18 cellular contexts compared by ENCODE assay signal in the genomic region with DNA sequence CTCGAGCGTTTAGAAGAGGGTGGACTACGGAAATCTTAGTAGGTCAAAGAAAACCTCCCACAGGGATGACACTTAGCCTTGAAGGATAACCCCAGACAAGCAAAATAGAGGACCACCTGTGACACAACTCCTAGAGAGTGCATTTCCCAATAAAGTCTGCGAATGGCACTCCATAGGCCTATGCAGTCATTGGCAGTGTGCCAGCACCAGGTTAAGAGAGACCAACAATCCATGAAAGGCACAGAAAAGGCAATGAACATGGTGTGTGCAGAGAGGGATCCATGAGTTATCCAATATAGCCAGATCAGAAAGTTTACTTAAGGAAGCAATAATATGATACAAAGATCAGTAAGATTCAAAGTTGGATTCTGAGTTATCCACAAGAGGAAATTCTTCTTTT. TPM values are rescaled to one million over a fixed set of nuclear protein-coding genes. Genes with fewer than 3 reads are reported as not detected.
DNase-seq lines count a peak whose midpoint lies in the region; ATAC-seq and TF ChIP-seq lines count a peak whose summit lies in the region.
"Had no signal": no experiment of that assay in that cellular context is flagged by ENCODE, and none has a peak within 500 bp of the region (broad histone marks: within the 10 kb centered on the region; RNA-seq: fewer than 3 reads in every experiment).

No MANE protein-coding gene starts in this region.

- H3K9me2 ChIP-seq in GM23338 (ENCODE audit: insufficient read depth) = no peaks in the 10 kb centered on the region

- in situ Hi-C loops in mammary epithelial cell (cut with MboI; ENCODE audit: low sequenced_read_pairs in 2 of 2) = no loop called here

- H4K20me1 ChIP-seq in mammary epithelial cell (ENCODE audit: insufficient read depth, low read length) (no peaks in the 10 kb centered on the region), GM23338 (replicated peaks; ENCODE audit: insufficient read depth) (no peaks in the 10 kb centered on the region)

- intact Hi-C loops in MCF 10A (cut with micrococcal nuclease) = no loop called here
- intact Hi-C loops in mammary epithelial cell (cut with micrococcal nuclease) = no loop called here
- intact Hi-C loops in right cardiac atrium (cut with DNase I) = no loop called here
- intact Hi-C loops in tibial artery (cut with DNase I; ENCODE audit: low total_unique reads) = loop anchor here (10.0 kb wide), 1 partner anchor 75 kb away; no protein-coding TSS in a partner anchor

- H3K27me3 ChIP-seq in mammary epithelial cell (ENCODE audit: insufficient read depth, low read length) = no peaks in the 10 kb centered on the region
- no peaks in the 10 kb centered on the region for H3K27me3 ChIP-seq in right cardiac atrium (ENCODE audit: control insufficient read depth, insufficient read depth)
- no peaks in the 10 kb centered on the region for H3K27me3 ChIP-seq in tibial artery
- no peaks in the 10 kb centered on the region for H3K27me3 ChIP-seq in GM23338 (ENCODE audit: insufficient read depth)

- BruUV-seq in MCF 10A (replicated peaks; lab: Mats Ljungman, UMichigan) (no TSS peak), mammary epithelial cell (replicated peaks; lab: Mats Ljungman, UMichigan) (no TSS peak)

- no peaks in the 10 kb centered on the region for H3K4me1 ChIP-seq in mammary epithelial cell (ENCODE audit: insufficient read depth, low read length)
- H3K4me1 ChIP-seq in right cardiac atrium (ENCODE audit: control insufficient read depth, insufficient read depth, low read length) = peaks cover 9% of the 10 kb centered on the region
- H3K4me1 ChIP-seq in tibial artery = peaks cover 0 to 92% (median 44%) of the 10 kb centered on the region in 4 donors
- H3K4me1 ChIP-seq in GM23338 (ENCODE audit: insufficient read depth) = peaks cover 21% of the 10 kb centered on the region

- H3K9me3 Mint-ChIP-seq in MCF 10A (ENCODE audit: unreplicated experiment) = no peaks in the 10 kb centered on the region
- no peaks in the 10 kb centered on the region for H3K9me3 Mint-ChIP-seq in GM23338
- H3K9me3 Mint-ChIP-seq: activated naive CD4-positive, alpha-beta T cell treated with anti-CD3 and anti-CD28 coated beads, Interleukin-2, amount 50 U/mL, for 24 hours; activated T-cell treated with anti-CD3 and anti-CD28 coated beads, Interleukin-2, amount 50 U/mL, for 4 hours; CD4-positive, alpha-beta T cell had no signal

- no peak overlapping the region for H3K4me3 Mint-ChIP-seq in MCF 10A (ENCODE audit: unreplicated experiment)
- no peak overlapping the region for H3K4me3 Mint-ChIP-seq in GM23338
- H3K4me3 Mint-ChIP-seq: activated naive CD4-positive, alpha-beta T cell treated with anti-CD3 and anti-CD28 coated beads, Interleukin-2, amount 50 U/mL, for 24 hours; activated T-cell treated with anti-CD3 and anti-CD28 coated beads, Interleukin-2, amount 50 U/mL, for 4 hours; CD4-positive, alpha-beta T cell; naive thymus-derived CD8-positive, alpha-beta T cell had no signal

- H3F3A ChIP-seq in GM23338 (replicated peaks; ENCODE audit: low read depth) = no peaks in the 10 kb centered on the region

- H3K4me1 Mint-ChIP-seq in MCF 10A (ENCODE audit: insufficient read depth, unreplicated experiment) (no peaks in the 10 kb centered on the region), GM23338 (peaks cover 26% of the 10 kb centered on the region; the same call in 2 of the 3 replicates)
- H3K4me1 Mint-ChIP-seq: activated naive CD4-positive, alpha-beta T cell treated with anti-CD3 and anti-CD28 coated beads, Interleukin-2, amount 50 U/mL, for 24 hours had no signal

- dilution Hi-C loops in mammary epithelial cell (cut with HindIII; ENCODE audit: low sequenced_read_pairs) = loop anchor here (5.0 kb wide), 1 partner anchor 58 kb away; no protein-coding TSS in a partner anchor

- no peak overlapping the region for H3K27ac Mint-ChIP-seq in MCF 10A (ENCODE audit: low read depth, unreplicated experiment)
- H3K27ac Mint-ChIP-seq in GM23338 = no peak overlapping the region
- H3K27ac Mint-ChIP-seq: activated naive CD4-positive, alpha-beta T cell treated with anti-CD3 and anti-CD28 coated beads, Interleukin-2, amount 50 U/mL, for 24 hours; CD4-positive, alpha-beta T cell; naive thymus-derived CD8-positive, alpha-beta T cell had no signal

- CTCF ChIA-PET in MCF 10A (lab: Yijun Ruan, JAX) = interaction anchor here (1.2 kb wide), 1 partner anchor 93 kb away, joined by 3 read pairs; no protein-coding TSS in a partner anchor
- CTCF ChIA-PET in mammary epithelial cell (lab: Charles Lee; ENCODE audit: low non-redundant PET) = no interaction called here

- H3K36me3 ChIP-seq in mammary epithelial cell (ENCODE audit: insufficient read depth, low read length) (no peaks in the 10 kb centered on the region), tibial artery (no peaks in the 10 kb centered on the region), GM23338 (ENCODE audit: insufficient read depth) (no peaks in the 10 kb centered on the region)
- H3K36me3 ChIP-seq: prostate gland had no signal

- no peak overlapping the region for H3K4me2 ChIP-seq in mammary epithelial cell (ENCODE audit: insufficient read depth, low read depth, low read length)
- H3K4me2 ChIP-seq in GM23338 = no peak overlapping the region

- 96% methylated on average over 2 of the region's 4 CpGs for WGBS in mammary epithelial cell (ENCODE audit: low coverage, missing lambda C conversion rate)
- WGBS in right cardiac atrium = 81% methylated on average over 4 of the region's 4 CpGs

- DNase-seq in MCF 10A (ENCODE audit: unreplicated experiment) = peak; percentile 23
- no peak for DNase-seq in mammary epithelial cell
- peak; percentile 20 for DNase-seq in NCI-H345 treated with DMSO at 0.1 percent for 48 hours (lab: John Stamatoyannopoulos, UW; ENCODE audit: unreplicated experiment)
- DNase-seq in right cardiac atrium = peak in 1 of 3 donors; percentile 56
- DNase-seq in tibial artery = no peak
- no peak for DNase-seq in GM23338 (ENCODE audit: low spot score)
- DNase-seq: activated CD4-positive, alpha-beta T cell treated with anti-CD3 and anti-CD28 coated beads, Interleukin-2, amount 50 U/mL, for 48 hours; activated T-cell treated with anti-CD3 and anti-CD28 coated beads, Interleukin-2, amount 50 U/mL, for 4 hours; CD4-positive, alpha-beta T cell; naive thymus-derived CD8-positive, alpha-beta T cell; SHP77; stimulated activated naive CD4-positive, alpha-beta T cell treated with Interleukin-2 at 50 U/mL for 16 hours; T-helper 1 cell had no signal

- H3K36me3 Mint-ChIP-seq in MCF 10A (ENCODE audit: insufficient read depth, unreplicated experiment) = no peaks in the 10 kb centered on the region
- H3K36me3 Mint-ChIP-seq in GM23338 (ENCODE audit: low read depth) = no peaks in the 10 kb centered on the region
- H3K36me3 Mint-ChIP-seq: activated naive CD4-positive, alpha-beta T cell treated with anti-CD3 and anti-CD28 coated beads, Interleukin-2, amount 50 U/mL, for 24 hours; naive thymus-derived CD8-positive, alpha-beta T cell had no signal

- ATAC-seq in right cardiac atrium (no peak), GM23338 (no peak), HG03135 (IDR thresholded peaks at IDR 0.05; ENCODE audit: unreplicated experiment) (no peak), HG03354 (IDR thresholded peaks at IDR 0.05; ENCODE audit: poor library complexity, severe bottlenecking, unreplicated experiment) (no peak)
- ATAC-seq: activated T-cell treated with anti-CD3 and anti-CD28 coated beads, Interleukin-2, amount 50 U/mL, for 4 hours; naive thymus-derived CD8-positive, alpha-beta T cell had no signal

- H3K9me3 ChIP-seq in mammary epithelial cell (replicated peaks; ENCODE audit: insufficient read depth, low read length) = no peaks in the 10 kb centered on the region
- H3K9me3 ChIP-seq in right cardiac atrium (ENCODE audit: control insufficient read depth, low read length) = no peaks in the 10 kb centered on the region
- no peaks in the 10 kb centered on the region for H3K9me3 ChIP-seq in tibial artery
- H3K9me3 ChIP-seq: prostate gland had no signal

- H3K79me2 ChIP-seq in mammary epithelial cell (ENCODE audit: insufficient read depth, low read length) = no peaks in the 10 kb centered on the region
- H3K79me2 ChIP-seq in GM23338 (replicated peaks; ENCODE audit: insufficient read depth) = no peaks in the 10 kb centered on the region

- H3K4me3 ChIP-seq in mammary epithelial cell (replicated peaks in 1 of 3; ENCODE audit: insufficient read depth in 1 of 3, low read depth in 2 of 3, low read length in 3 of 3) (no peak overlapping the region), right cardiac atrium (ENCODE audit: low read length) (no peak overlapping the region), tibial artery (no peak overlapping the region), GM23338 (no peak overlapping the region)
- H3K4me3 ChIP-seq: prostate gland had no signal

- POLR2A ChIA-PET in MCF 10A (lab: Yijun Ruan, JAX) = no interaction called here

- H2AFZ ChIP-seq in mammary epithelial cell (ENCODE audit: low read depth, low read length) = no peak overlapping the region
- no peak overlapping the region for H2AFZ ChIP-seq in GM23338

- TF ChIP-seq CTCF in MCF 10A (IDR thresholded peaks at IDR 0.05; ENCODE audit: unreplicated experiment) (no peak), mammary epithelial cell (conservative IDR thresholded peaks at IDR 0.05 in 1 of 2, IDR thresholded peaks at IDR 0.05 in 1 of 2; ENCODE audit: extremely low read depth in 1 of 2, insufficient read depth in 1 of 2, low read depth in 1 of 2, low read length in 2 of 2) (no peak), tibial artery (IDR thresholded peaks at IDR 0.05) (no peak), GM23338 (conservative IDR thresholded peaks at IDR 0.05; ENCODE audit: low read depth in 2 of 2) (no peak)

- no peak overlapping the region for H3K27ac ChIP-seq in mammary epithelial cell (ENCODE audit: insufficient read depth, low read depth, low read length)
- H3K27ac ChIP-seq in right cardiac atrium (ENCODE audit: low read length) = peak overlapping the region; percentile 89
- H3K27ac ChIP-seq in tibial artery = peak overlapping the region; percentile 78 to 83
- no peak overlapping the region for H3K27ac ChIP-seq in GM23338 (ENCODE audit: low read depth)

- H3K27me3 Mint-ChIP-seq in MCF 10A (ENCODE audit: insufficient read depth, unreplicated experiment) = no peaks in the 10 kb centered on the region
- peaks cover 2% of the 10 kb centered on the region for H3K27me3 Mint-ChIP-seq in GM23338 (ENCODE audit: insufficient read depth, low read depth, poor library complexity)

- H3K9ac ChIP-seq in mammary epithelial cell (ENCODE audit: insufficient read depth, low read length) = no peak overlapping the region

RNA-seq across cellular contexts. Expression of a gene that starts 45.2 kb away (rescaled TPM):
- not detected in 2 replicates for total RNA-seq in MCF 10A (2022)
- under 1 TPM in 1 of 2 donors, not detected in 1; 0.17 TPM for total RNA-seq in mammary epithelial cell
- not detected for polyA plus RNA-seq in mammary epithelial cell
- polyA minus RNA-seq in mammary epithelial cell = not detected
- total RNA-seq in right cardiac atrium = 10 to 100 TPM; 26.2 to 87.7 (median 66.4) TPM
- 41.0 TPM for polyA plus RNA-seq in right cardiac atrium
- total RNA-seq in GM23338 (2014; rRNA removed; shearing (Covaris generic)) = not detected in 2 replicates
- 0.31 TPM in 1 of 2 replicates, not detected in the other for polyA plus RNA-seq in GM23338 (2016; fragmentation: Nextera tagmentation; extraction: Ambion mirVana)
- total RNA-seq: CD4-positive, alpha-beta T cell; naive thymus-derived CD8-positive, alpha-beta T cell had no signal
- polyA plus RNA-seq: naive thymus-derived CD8-positive, alpha-beta T cell had no signal

RNA-seq across cellular contexts. Expression of a gene that starts 49.2 kb away (rescaled TPM):
- total RNA-seq in MCF 10A (2022) (not detected in 2 replicates), mammary epithelial cell (not detected), right cardiac atrium (1 to 10 TPM in 3 of 4 donors, under 1 TPM in 1; 0.62 to 1.6 (median 1.3) TPM)
- polyA plus RNA-seq in mammary epithelial cell (not detected), right cardiac atrium (2.0 TPM), GM23338 (2016; fragmentation: Nextera tagmentation; extraction: Ambion mirVana) (0.26 TPM in 1 of 2 replicates, not detected in the other)
- not detected for polyA minus RNA-seq in mammary epithelial cell
- total RNA-seq in GM23338 (2014; rRNA removed; shearing (Covaris generic)) = not detected in 2 replicates
- total RNA-seq: activated T-cell treated with anti-CD3 and anti-CD28 coated beads, Interleukin-2, amount 50 U/mL, for 4 hours; CD4-positive, alpha-beta T cell; lung microvascular endothelial cell; naive thymus-derived CD8-positive, alpha-beta T cell had no signal
- polyA plus RNA-seq: naive thymus-derived CD8-positive, alpha-beta T cell had no signal

Comparison
In these comparisons a context has a peak if more than half of its experiments do, and no peak if none do; other contexts are left out.
1. DNase-seq: peak in MCF 10A (single experiment) and NCI-H345 treated with DMSO at 0.1 percent for 48 hours (single experiment); none in mammary epithelial cell (single experiment), tibial artery (0 of 2) and GM23338 (single experiment).
2. H3K27ac ChIP-seq: peak in right cardiac atrium (single experiment) and tibial artery (2 of 2); none in mammary epithelial cell (single experiment) and GM23338 (single experiment).
3. RNA of a gene that starts 45.2 kb away (total RNA-seq): 26.2 to 87.7 TPM in right cardiac atrium; 0.17 TPM in mammary epithelial cell, not detected in MCF 10A and not detected in GM23338; every median in the first group is over 10 times any median in the second.